In the genomic region with DNA sequence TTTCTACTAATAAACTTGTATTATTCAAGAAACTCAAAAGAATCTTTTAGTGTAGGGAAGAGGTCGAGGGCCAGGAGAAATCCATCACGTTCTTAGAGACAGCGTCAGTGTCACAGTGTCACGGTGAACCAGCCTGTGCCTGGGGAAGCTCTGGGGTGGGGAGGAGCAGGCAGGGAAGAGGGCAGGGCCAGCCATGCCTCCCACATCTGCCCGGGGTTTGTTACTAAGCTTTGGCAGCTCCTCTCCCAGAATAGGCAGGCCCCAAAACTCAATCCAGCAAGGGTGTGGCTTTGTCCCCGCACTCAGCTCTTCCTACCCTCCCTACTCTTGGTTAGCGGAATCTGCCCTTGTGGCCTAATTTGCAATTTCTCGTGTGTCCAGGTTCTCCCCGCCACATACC, we compare ENCODE assay signal across 21 cellular contexts.
DNase-seq lines count a peak whose midpoint lies in the region; ATAC-seq and TF ChIP-seq lines count a peak whose summit lies in the region.
"Had no signal": no experiment of that assay in that cellular context is flagged by ENCODE, and none has a peak within 500 bp of the region (broad histone marks: within the 10 kb centered on the region; RNA-seq: fewer than 3 reads in every experiment).

No MANE protein-coding gene starts in this region.

- TF ChIP-seq CTCF in neural crest cell (conservative IDR thresholded peaks at IDR 0.05): no peak
- TF ChIP-seq CTCF in type B pancreatic cell (conservative IDR thresholded peaks at IDR 0.05): no peak

- H3K27ac Mint-ChIP-seq in neural crest cell (ENCODE audit: unreplicated experiment): peak overlapping the region; percentile 81
- peak overlapping the region; percentile 63 for H3K27ac Mint-ChIP-seq in type B pancreatic cell
- H3K27ac Mint-ChIP-seq: B cell; naive thymus-derived CD8-positive, alpha-beta T cell; T-cell had no signal

- H3K4me1 Mint-ChIP-seq in neural crest cell (peaks cover 9% of the 10 kb centered on the region), type B pancreatic cell (ENCODE audit: unreplicated experiment) (peaks cover 12% of the 10 kb centered on the region)
- H3K4me1 Mint-ChIP-seq: B cell, T-cell had no signal

- no peaks in the 10 kb centered on the region for H3K27me3 Mint-ChIP-seq in neural crest cell (ENCODE audit: low read depth)
- H3K27me3 Mint-ChIP-seq in type B pancreatic cell: no peaks in the 10 kb centered on the region
- H3K27me3 Mint-ChIP-seq: B cell; naive thymus-derived CD8-positive, alpha-beta T cell; T-cell had no signal

- ATAC-seq in Right ventricle myocardium inferior (no peak), Right ventricle myocardium superior (ENCODE audit: poor library complexity) (no peak), HG02763 (IDR thresholded peaks at IDR 0.05; ENCODE audit: unreplicated experiment) (no peak)
- ATAC-seq: activated T-cell treated with anti-CD3 and anti-CD28 coated beads, Interleukin-2, amount 50 U/mL, for 4 hours; naive thymus-derived CD8-positive, alpha-beta T cell; T-cell had no signal

- H3K9me3 Mint-ChIP-seq in neural crest cell (no peaks in the 10 kb centered on the region), type B pancreatic cell (no peaks in the 10 kb centered on the region)
- H3K9me3 Mint-ChIP-seq: activated T-cell treated with anti-CD3 and anti-CD28 coated beads, Interleukin-2, amount 50 U/mL, for 4 hours; naive thymus-derived CD8-positive, alpha-beta T cell; T-cell had no signal

- H3K36me3 Mint-ChIP-seq in neural crest cell (ENCODE audit: low read depth) (no peaks in the 10 kb centered on the region), type B pancreatic cell (peaks cover 18% of the 10 kb centered on the region)

- DNase-seq in Right ventricle myocardium inferior (ENCODE audit: missing footprints): peak; percentile 37
- DNase-seq in cardiac septum (ENCODE audit: low spot score): no peak
- DNase-seq in Right ventricle myocardium superior: peak; percentile 49
- DNase-seq in neural crest cell (ENCODE audit: low read depth, low spot score): no peak
- no peak for DNase-seq in type B pancreatic cell (ENCODE audit: extremely low spot score, unreplicated experiment)
- DNase-seq in SKM-1 treated with dmso at 0.1 percent for 144 hours (lab: John Stamatoyannopoulos, UW; ENCODE audit: unreplicated experiment): no peak
- no peak for DNase-seq in SKM-1 (lab: John Stamatoyannopoulos, UW; ENCODE audit: unreplicated experiment)
- DNase-seq: activated CD4-positive, CD25-positive, alpha-beta regulatory T cell treated with anti-CD3 and anti-CD28 coated beads, Interleukin-2, amount 50 U/mL, for 72 hours; activated naive CD4-positive, alpha-beta T cell; activated T-cell treated with anti-CD3 and anti-CD28 coated beads, Interleukin-2, amount 50 U/mL, for 4 hours; dorsolateral prefrontal cortex; GF-D8; mesenchymal stem cell; naive thymus-derived CD8-positive, alpha-beta T cell; NCI-H1694; NCI-H2171 treated with DMSO at 0.1 percent for 48 hours; NCI-H748 treated with DMSO at 0.1 percent for 48 hours; SHP77 treated with DMSO at 0.1 percent for 48 hours; T-cell had no signal

- intact Hi-C loops in Right ventricle myocardium inferior (cut with DNase I): no loop called here
- intact Hi-C loops in cardiac septum (cut with DNase I): loop anchor here (5.0 kb wide), 1 partner anchor 74 kb away; a partner anchor contains a TSS
- intact Hi-C loops in Right ventricle myocardium superior (cut with DNase I): no loop called here

- H3K4me3 Mint-ChIP-seq in neural crest cell: no peak overlapping the region
- H3K4me3 Mint-ChIP-seq in type B pancreatic cell: peak overlapping the region; percentile 24
- H3K4me3 Mint-ChIP-seq: activated T-cell treated with anti-CD3 and anti-CD28 coated beads, Interleukin-2, amount 50 U/mL, for 4 hours; B cell; naive thymus-derived CD8-positive, alpha-beta T cell; T-cell had no signal

Comparison
In these comparisons a context has a peak if more than half of its experiments do, and no peak if none do; other contexts are left out.
1. DNase-seq: peak in Right ventricle myocardium inferior (single experiment) and Right ventricle myocardium superior (single experiment); none in cardiac septum (single experiment), neural crest cell (single experiment), type B pancreatic cell (single experiment), SKM-1 treated with dmso at 0.1 percent for 144 hours (single experiment) and SKM-1 (single experiment).